Comparison of ENCODE assay signal across 22 cellular contexts in genomic region chr4:130035391-130035790, GRCh38.
"Had no signal": no experiment of that assay in that cellular context is flagged by ENCODE, and none has a peak within 500 bp of the region (broad histone marks: within the 10 kb centered on the region; RNA-seq: fewer than 3 reads in every experiment).

No MANE protein-coding gene starts in this region.

- H3K27ac Mint-ChIP-seq: naive thymus-derived CD8-positive, alpha-beta T cell; nephron; progenitor cell of endocrine pancreas; stimulated activated memory B cell treated with anti-CD40 and anti-IgM and Interleukin-4, amounts not matched to agents 10 μg/mL and 1 μg/mL and 100 μg/mL, for 72 hours; stimulated activated naive CD8-positive, alpha-beta T cell treated with anti-CD3 and anti-CD28 coated beads, Interleukin-15, amount 100 ng/mL, for 72 hours had no signal

- H3K27me3 Mint-ChIP-seq: stimulated activated memory B cell treated with anti-CD40 and anti-IgM and Interleukin-4, amounts not matched to agents 10 μg/mL and 1 μg/mL and 100 μg/mL, for 72 hours; stimulated activated naive CD8-positive, alpha-beta T cell treated with anti-CD3 and anti-CD28 coated beads, Interleukin-15, amount 100 ng/mL, for 72 hours had no signal

- H3K4me3 Mint-ChIP-seq: naive thymus-derived CD8-positive, alpha-beta T cell; nephron; neural crest cell; stimulated activated memory B cell treated with anti-CD40 and anti-IgM and Interleukin-4, amounts not matched to agents 10 μg/mL and 1 μg/mL and 100 μg/mL, for 72 hours; stimulated activated naive CD8-positive, alpha-beta T cell treated with anti-CD3 and anti-CD28 coated beads, Interleukin-15, amount 100 ng/mL, for 72 hours had no signal

- ATAC-seq: left colon; left lung; lower lobe of right lung; naive thymus-derived CD8-positive, alpha-beta T cell; right lobe of liver; stimulated activated memory B cell treated with anti-CD40 and anti-IgM and Interleukin-4, amounts not matched to agents 10 μg/mL and 1 μg/mL and 100 μg/mL, for 72 hours; stimulated activated naive CD8-positive, alpha-beta T cell treated with anti-CD3 and anti-CD28 coated beads, Interleukin-15, amount 100 ng/mL, for 72 hours had no signal

- H3K36me3 Mint-ChIP-seq: naive thymus-derived CD8-positive, alpha-beta T cell; stimulated activated memory B cell treated with anti-CD40 and anti-IgM and Interleukin-4, amounts not matched to agents 10 μg/mL and 1 μg/mL and 100 μg/mL, for 72 hours had no signal

- H3K9me3 Mint-ChIP-seq: nephron had no signal

- DNase-seq: kidney; left colon; left lung; lower lobe of right lung; mammary epithelial cell; mesenchymal stem cell; naive thymus-derived CD8-positive, alpha-beta T cell; occipital lobe; ovary; right lobe of liver; stimulated activated CD4-positive, alpha-beta T cell treated with anti-CD3 and anti-CD28 coated beads, Interleukin-1b, Interleukin-23, amount 100 ng/mL, for 48 hours; stimulated activated CD4-positive, alpha-beta T cell treated with anti-CD3 and anti-CD28 coated beads, Interleukin-2, amount 100 ng/mL, for 48 hours; stimulated activated CD4-positive, alpha-beta T cell treated with anti-CD3 and anti-CD28 coated beads, Interleukin-4, amount 100 ng/mL, for 4 hours; stimulated activated CD8-positive, alpha-beta memory T cell treated with anti-CD3 and anti-CD28 coated beads, Interleukin-4, amount 100 ng/mL, for 48 hours; stimulated activated naive CD4-positive, alpha-beta T cell treated with Interleukin-2 at 50 U/mL for 16 hours; stimulated activated naive CD8-positive, alpha-beta T cell treated with anti-CD3 and anti-CD28 coated beads, Interleukin-15, amount 100 ng/mL, for 72 hours; substantia nigra; upper lobe of left lung had no signal

- H3K4me1 Mint-ChIP-seq: naive thymus-derived CD8-positive, alpha-beta T cell; nephron; neural crest cell; stimulated activated memory B cell treated with anti-CD40 and anti-IgM and Interleukin-4, amounts not matched to agents 10 μg/mL and 1 μg/mL and 100 μg/mL, for 72 hours; stimulated activated naive CD8-positive, alpha-beta T cell treated with anti-CD3 and anti-CD28 coated beads, Interleukin-15, amount 100 ng/mL, for 72 hours had no signal
